In genomic region chr15:80199869-80200268, GRCh38 we compare ENCODE assay signal across 30 cellular contexts. TPM values are rescaled to one million over a fixed set of nuclear protein-coding genes. Genes with fewer than 3 reads are reported as not detected.
"Had no signal": no experiment of that assay in that cellular context is flagged by ENCODE, and none has a peak within 500 bp of the region (broad histone marks: within the 10 kb centered on the region; RNA-seq: fewer than 3 reads in every experiment).

No MANE protein-coding gene starts in this region.

- H3K36me3 ChIP-seq: esophagus squamous epithelium, heart right ventricle, left lung, neural progenitor cell, prostate gland, spleen, thyroid gland had no signal

- H3K27me3 ChIP-seq: left lung, neural progenitor cell, stomach, thyroid gland had no signal

- H3K4me3 Mint-ChIP-seq: dendritic cell treated with granulocyte-macrophage colony-stimulating factor and Interleukin-4, amounts not matched to agents 40 ng/mL and 50 ng/mL, for 4 days; mesothelial cell of epicardium; naive thymus-derived CD4-positive, alpha-beta T cell; nephron; neural progenitor cell; stimulated activated naive B cell treated with anti-CD40 and anti-IgM and Interleukin-4, amounts not matched to agents 10 μg/mL and 1 μg/mL and 100 μg/mL, for 72 hours had no signal

- H3K27ac ChIP-seq: esophagus squamous epithelium, heart right ventricle, left lung, neural progenitor cell, prostate gland, skin epidermis, spleen, stomach, thyroid gland had no signal

- H3K4me2 ChIP-seq: neural progenitor cell had no signal

- H3K9ac ChIP-seq: neural progenitor cell had no signal

- H3K9me3 Mint-ChIP-seq: dendritic cell treated with granulocyte-macrophage colony-stimulating factor and Interleukin-4, amounts not matched to agents 40 ng/mL and 50 ng/mL, for 4 days; mesothelial cell of epicardium; naive thymus-derived CD4-positive, alpha-beta T cell; nephron; stimulated activated naive B cell treated with anti-CD40 and anti-IgM and Interleukin-4, amounts not matched to agents 10 μg/mL and 1 μg/mL and 100 μg/mL, for 72 hours had no signal

- H3K4me1 ChIP-seq: heart right ventricle, left lung, neural progenitor cell, prostate gland, spleen, stomach, thyroid gland had no signal

- H3K27me3 Mint-ChIP-seq: dendritic cell treated with granulocyte-macrophage colony-stimulating factor and Interleukin-4, amounts not matched to agents 40 ng/mL and 50 ng/mL, for 4 days had no signal

- H3K4me1 Mint-ChIP-seq: naive thymus-derived CD4-positive, alpha-beta T cell; stimulated activated naive B cell treated with anti-CD40 and anti-IgM and Interleukin-4, amounts not matched to agents 10 μg/mL and 1 μg/mL and 100 μg/mL, for 72 hours had no signal

- ATAC-seq: heart right ventricle; left cardiac atrium; left lung; naive thymus-derived CD4-positive, alpha-beta T cell; right cardiac atrium; stimulated activated naive B cell treated with anti-CD40 and anti-IgM and Interleukin-4, amounts not matched to agents 10 μg/mL and 1 μg/mL and 100 μg/mL, for 72 hours had no signal

- H3K9me3 ChIP-seq: esophagus squamous epithelium, heart right ventricle, left lung, prostate gland, spleen, stomach, thyroid gland had no signal

- H3K27ac Mint-ChIP-seq: dendritic cell treated with granulocyte-macrophage colony-stimulating factor and Interleukin-4, amounts not matched to agents 40 ng/mL and 50 ng/mL, for 4 days; mesothelial cell of epicardium; naive thymus-derived CD4-positive, alpha-beta T cell; neural progenitor cell; stimulated activated naive B cell treated with anti-CD40 and anti-IgM and Interleukin-4, amounts not matched to agents 10 μg/mL and 1 μg/mL and 100 μg/mL, for 72 hours had no signal

- H2AFZ ChIP-seq: neural progenitor cell had no signal

- H3K36me3 Mint-ChIP-seq: mesothelial cell of epicardium; naive thymus-derived CD4-positive, alpha-beta T cell; neural progenitor cell; stimulated activated naive B cell treated with anti-CD40 and anti-IgM and Interleukin-4, amounts not matched to agents 10 μg/mL and 1 μg/mL and 100 μg/mL, for 72 hours had no signal

- H3K4me3 ChIP-seq: esophagus squamous epithelium, heart right ventricle, left lung, neural progenitor cell, prostate gland, skin epidermis, spleen, stomach, thyroid gland had no signal

- FAIRE-seq: endometrium, islet of Langerhans had no signal

- DNase-seq: effector memory CD4-positive, alpha-beta T cell; erythroblast; esophagus squamous epithelium; foreskin melanocyte; glutamatergic neuron; heart right ventricle; hippocampal formation; left cardiac atrium; left lung; mesenchymal stem cell; naive thymus-derived CD4-positive, alpha-beta T cell; right cardiac atrium; spleen; stimulated activated CD4-positive, alpha-beta T cell treated with anti-CD3 and anti-CD28 coated beads, Interleukin-4, amount 100 ng/mL, for 4 hours; stimulated activated naive B cell treated with anti-CD40 and anti-IgM and Interleukin-4, amounts not matched to agents 10 μg/mL and 1 μg/mL and 100 μg/mL, for 72 hours; stomach; thyroid gland; trophoblast cell had no signal

RNA-seq across cellular contexts. Expression of gene CTXND1, which starts 52.1 kb away (rescaled TPM):
- total RNA-seq: esophagus squamous epithelium; kidney epithelial cell; lung microvascular endothelial cell; mesothelial cell of epicardium; naive thymus-derived CD4-positive, alpha-beta T cell; osteoblast; subcutaneous adipose tissue had no signal
- polyA plus RNA-seq: naive thymus-derived CD4-positive, alpha-beta T cell had no signal
